In genomic region chr17:59632398-59632797, GRCh38 we compare ENCODE assay signal across 1 cellular context.
TF ChIP-seq lines count a peak whose summit lies in the region.

No MANE protein-coding gene starts in this region.

TF ChIP-seq in HepG2, 621 proteins besides CTCF, POLR2A, EP300 and RAD21:
- no peak for TF ChIP-seq ZSCAN29 (CRISPR knock-in tag; conservative IDR thresholded peaks at IDR 0.05)
- no peak for TF ChIP-seq MZF1 (CRISPR knock-in tag; IDR thresholded peaks at IDR 0.05; ENCODE audit: borderline replicate concordance)
- TF ChIP-seq CEBPB (IDR thresholded peaks at IDR 0.05; ENCODE audit: borderline replicate concordance, low read depth, low read length): peak; percentile 56; the same call in 1 of the 2 replicates
